ENCODE assay signal across 8 cellular contexts in genomic region chrX:53683556-53684414, GRCh38. TPM values are rescaled to one million over a fixed set of nuclear protein-coding genes. Genes with fewer than 3 reads are reported as not detected.
DNase-seq lines count a peak whose midpoint lies in the region; ATAC-seq and TF ChIP-seq lines count a peak whose summit lies in the region.

No MANE protein-coding gene starts in this region.

- peaks cover 22% of the 10 kb centered on the region for H3K36me3 Mint-ChIP-seq in nephron (ENCODE audit: low read depth)

- peak overlapping the region; percentile 82 for H3K4me3 ChIP-seq in HAP-1
- peak overlapping the region; percentile 81 for H3K4me3 ChIP-seq in MG63

- H3K36me3 ChIP-seq in HAP-1 (replicated peaks) = peaks cover 30% of the 10 kb centered on the region
- H3K36me3 ChIP-seq in MG63 = peaks cover 23% of the 10 kb centered on the region

- H3K27ac Mint-ChIP-seq in nephron = peak overlapping the region; percentile 96 to 100 (median 100)

- H3K9me3 Mint-ChIP-seq in nephron = peaks cover 6% of the 10 kb centered on the region

- H3K27me3 ChIP-seq in HAP-1 (ENCODE audit: low read depth) (no peaks in the 10 kb centered on the region), MG63 (no peaks in the 10 kb centered on the region)

- H3K4me1 Mint-ChIP-seq in nephron = peaks cover 9% of the 10 kb centered on the region

- H3K4me3 Mint-ChIP-seq in nephron = peak overlapping the region; percentile 92 to 99 (median 95)

- in situ Hi-C loops in HAP-1 (cut with MboI; ENCODE audit: low sequenced_read_pairs) = loop anchor here (10.0 kb wide), 1 partner anchor 151 kb away; no protein-coding TSS in a partner anchor

- no peak for TF ChIP-seq CTCF in nephron (IDR thresholded peaks at IDR 0.05; ENCODE audit: unreplicated experiment in 3 of 3)

- no peaks in the 10 kb centered on the region for H3K27me3 Mint-ChIP-seq in nephron (ENCODE audit: low read depth)

- H3K4me1 ChIP-seq in HAP-1 = peaks cover 6% of the 10 kb centered on the region; the same call in 1 of the 2 replicates

- H3K9me3 ChIP-seq in HAP-1 (no peaks in the 10 kb centered on the region), MG63 (no peaks in the 10 kb centered on the region)

- DNase-seq in ELR (ENCODE audit: low read depth) (peak; percentile 98), HAP-1 (ENCODE audit: low spot score in 2 of 2) (peak; percentile 99 to 100), MG63 (peak; percentile 93), SHP77 (lab: John Stamatoyannopoulos, UW) (peak; percentile 100), activated gamma-delta T cell (lab: John Stamatoyannopoulos, UW) (peak; percentile 75), fibroblast of the conjunctiva (ENCODE audit: low read depth) (peak; percentile 97)
- peak; percentile 86 for DNase-seq in stimulated activated naive CD8-positive, alpha-beta T cell treated with anti-CD3 and anti-CD28 coated beads, Interleukin-15, Interleukin-2, amounts not matched to agents 100 U/mL and 50 U/mL, for 24 hours

- ATAC-seq in stimulated activated naive CD8-positive, alpha-beta T cell treated with anti-CD3 and anti-CD28 coated beads, Interleukin-15, Interleukin-2, amounts not matched to agents 100 U/mL and 50 U/mL, for 24 hours = peak; percentile 83

RNA-seq across cellular contexts. Expression of gene HUWE1, which starts 2.7 kb away (rescaled TPM):
- 41.6 and 42.2 TPM in 2 replicates for total RNA-seq in MG63 (2014; rRNA removed; shearing (Covaris generic); ENCODE audit: low replicate concordance)

Comparison
In these comparisons a context has a peak if more than half of its experiments do, and no peak if none do; other contexts are left out.
1. Peak in every context shown above with its lines: DNase-seq, ATAC-seq and H3K4me3 ChIP-seq.